21 cellular contexts compared by ENCODE assay signal in genomic region chr11:13327421-13327820, GRCh38. TPM values are rescaled to one million over a fixed set of nuclear protein-coding genes. Genes with fewer than 3 reads are reported as not detected.
DNase-seq lines count a peak whose midpoint lies in the region; ATAC-seq, FAIRE-seq and TF ChIP-seq lines count a peak whose summit lies in the region.
"Had no signal": no experiment of that assay in that cellular context is flagged by ENCODE, and none has a peak within 500 bp of the region (broad histone marks: within the 10 kb centered on the region; RNA-seq: fewer than 3 reads in every experiment).

No MANE protein-coding gene starts in this region.

- TF ChIP-seq CTCF in MCF 10A (IDR thresholded peaks at IDR 0.05; ENCODE audit: unreplicated experiment) (no peak), breast epithelium (IDR thresholded peaks at IDR 0.05) (no peak), brain (conservative IDR thresholded peaks at IDR 0.05) (no peak), gastrocnemius medialis (IDR thresholded peaks at IDR 0.05 in 4 of 5, conservative IDR thresholded peaks at IDR 0.05 in 1 of 5) (no peak)

- H3K27me3 Mint-ChIP-seq in MCF 10A (ENCODE audit: insufficient read depth, unreplicated experiment), result no peaks in the 10 kb centered on the region
- H3K27me3 Mint-ChIP-seq in brain, result peaks cover 3% of the 10 kb centered on the region
- H3K27me3 Mint-ChIP-seq: activated CD4-positive, alpha-beta memory T cell treated with anti-CD3 and anti-CD28 coated beads for 36 hours; naive thymus-derived CD8-positive, alpha-beta T cell had no signal

- in situ Hi-C loops in gastrocnemius medialis (cut with MboI; ENCODE audit: low sequenced_read_pairs in 4 of 4), result loop anchor here (25.0 kb wide), 1 partner anchor 365 kb away; no protein-coding TSS in a partner anchor

- POLR2A ChIA-PET in MCF 10A (lab: Yijun Ruan, JAX), result interaction anchor here (0.6 to 14.0 kb wide), 4 partner anchors 11 to 1261 kb away, joined by 3 to 204 read pairs (median 58); no protein-coding TSS in a partner anchor

- H3K27me3 ChIP-seq in breast epithelium, result no peaks in the 10 kb centered on the region
- no peaks in the 10 kb centered on the region for H3K27me3 ChIP-seq in gastrocnemius medialis
- H3K27me3 ChIP-seq: upper lobe of right lung had no signal

- peaks cover 0 to 5% of the 10 kb centered on the region in 2 donors for H3K4me1 ChIP-seq in breast epithelium
- H3K4me1 ChIP-seq in gastrocnemius medialis, result peaks cover 64 to 67% of the 10 kb centered on the region in 2 donors

- H3K27ac ChIP-seq in breast epithelium (no peak overlapping the region), gastrocnemius medialis (peak overlapping the region in 3 of 4 donors; percentile 5 to 55 (median 9))
- H3K27ac ChIP-seq: KMS-11, psoas muscle, SK-N-MC, upper lobe of right lung had no signal

- TF ChIP-seq POLR2A in breast epithelium (IDR thresholded peaks at IDR 0.05) (no peak), gastrocnemius medialis (IDR thresholded peaks at IDR 0.05) (no peak)

- no peak overlapping the region for H3K4me3 ChIP-seq in breast epithelium
- no peak overlapping the region for H3K4me3 ChIP-seq in gastrocnemius medialis
- H3K4me3 ChIP-seq: psoas muscle, SK-N-MC, upper lobe of right lung had no signal

- no TSS peak for BruUV-seq in MCF 10A (replicated peaks; lab: Mats Ljungman, UMichigan)

- no peaks in the 10 kb centered on the region for H3K36me3 ChIP-seq in breast epithelium
- H3K36me3 ChIP-seq in gastrocnemius medialis, result no peaks in the 10 kb centered on the region
- H3K36me3 ChIP-seq: upper lobe of right lung had no signal

- no peak for FAIRE-seq in frontal cortex (lab: Jason Lieb, UNC)

- CTCF ChIA-PET in MCF 10A (lab: Yijun Ruan, JAX), result interaction anchor here (1.0 to 2.5 kb wide), 4 partner anchors 8 to 117 kb away, joined by 3 to 13 read pairs (median 6); no protein-coding TSS in a partner anchor

- intact Hi-C loops in MCF 10A (cut with micrococcal nuclease), result no loop called here
- intact Hi-C loops in breast epithelium (cut with DNase I; ENCODE audit: low total_unique reads), result no loop called here
- intact Hi-C loops in gastrocnemius medialis (cut with DNase I; ENCODE audit: low total_unique reads), result no loop called here
- intact Hi-C loops in left colon (cut with DNase I, micrococcal nuclease), result no loop called here

- H3K4me3 Mint-ChIP-seq in MCF 10A (ENCODE audit: unreplicated experiment) (no peak overlapping the region), brain (peak overlapping the region in 1 of 5 experiments; percentile 41)
- H3K4me3 Mint-ChIP-seq: activated CD4-positive, alpha-beta memory T cell treated with anti-CD3 and anti-CD28 coated beads for 36 hours; activated naive CD4-positive, alpha-beta T cell treated with anti-CD3 and anti-CD28 coated beads for 36 hours; naive thymus-derived CD8-positive, alpha-beta T cell; T-helper 2 cell treated with Interferon-gamma antibody and Interleukin-4, amounts not matched to agents 5 μg/mL and 100 μg/mL, for 36 hours had no signal

- ATAC-seq in gastrocnemius medialis, result no peak
- no peak for ATAC-seq in left colon
- ATAC-seq: HCT116; naive thymus-derived CD8-positive, alpha-beta T cell; psoas muscle; upper lobe of right lung had no signal

- H3K9me3 ChIP-seq in breast epithelium (no peaks in the 10 kb centered on the region), gastrocnemius medialis (no peaks in the 10 kb centered on the region)
- H3K9me3 ChIP-seq: psoas muscle, upper lobe of right lung had no signal

- H3K9me3 Mint-ChIP-seq in MCF 10A (ENCODE audit: unreplicated experiment) (no peaks in the 10 kb centered on the region), brain (no peaks in the 10 kb centered on the region)
- H3K9me3 Mint-ChIP-seq: activated CD4-positive, alpha-beta memory T cell treated with anti-CD3 and anti-CD28 coated beads for 36 hours; activated naive CD4-positive, alpha-beta T cell treated with anti-CD3 and anti-CD28 coated beads for 36 hours; naive thymus-derived CD8-positive, alpha-beta T cell; T-helper 2 cell treated with Interferon-gamma antibody and Interleukin-4, amounts not matched to agents 5 μg/mL and 100 μg/mL, for 36 hours had no signal

- H3K4me1 Mint-ChIP-seq in MCF 10A (ENCODE audit: insufficient read depth, unreplicated experiment) (peaks cover 26% of the 10 kb centered on the region), brain (peaks cover 43% of the 10 kb centered on the region)

- H3K27ac Mint-ChIP-seq in MCF 10A (ENCODE audit: low read depth, unreplicated experiment) (peak overlapping the region; percentile 64), brain (peak overlapping the region; percentile 8 to 92 (median 47))
- H3K27ac Mint-ChIP-seq: activated CD4-positive, alpha-beta memory T cell treated with anti-CD3 and anti-CD28 coated beads for 36 hours; activated naive CD4-positive, alpha-beta T cell treated with anti-CD3 and anti-CD28 coated beads for 36 hours; T-helper 2 cell treated with Interferon-gamma antibody and Interleukin-4, amounts not matched to agents 5 μg/mL and 100 μg/mL, for 36 hours had no signal

- DNase-seq in MCF 10A (ENCODE audit: unreplicated experiment), result no peak
- no peak for DNase-seq in breast epithelium (ENCODE audit: low spot score in 2 of 2)
- peak; percentile 48 for DNase-seq in NCI-H2081 treated with DMSO at 0.1 percent for 48 hours (lab: John Stamatoyannopoulos, UW)
- no peak for DNase-seq in gastrocnemius medialis
- DNase-seq in stimulated activated CD8-positive, alpha-beta memory T cell treated with anti-CD3 and anti-CD28 coated beads, Interleukin-4, amount 100 ng/mL, for 48 hours, result no peak
- no peak for DNase-seq in left colon
- DNase-seq in frontal cortex (ENCODE audit: low spot score in 2 of 2), result no peak
- DNase-seq: activated CD4-positive, alpha-beta memory T cell treated with anti-CD3 and anti-CD28 coated beads for 36 hours; activated naive CD4-positive, alpha-beta T cell treated with anti-CD3 and anti-CD28 coated beads for 36 hours; activated T-cell treated with anti-CD3 and anti-CD28 coated beads, Interleukin-2, amount 50 U/mL, for 1 hour; MV-4-11; naive thymus-derived CD8-positive, alpha-beta T cell; NCI-H226; psoas muscle; stimulated activated CD4-positive, alpha-beta T cell treated with anti-CD3 and anti-CD28 coated beads, Interleukin-1b, Interleukin-23, amount 100 ng/mL, for 48 hours; upper lobe of right lung had no signal

- H3K36me3 Mint-ChIP-seq in MCF 10A (ENCODE audit: insufficient read depth, unreplicated experiment), result peaks cover 15% of the 10 kb centered on the region
- no peaks in the 10 kb centered on the region for H3K36me3 Mint-ChIP-seq in brain

RNA-seq across cellular contexts. Expression of gene BMAL1, which starts 49.8 kb away (rescaled TPM):
- total RNA-seq in MCF 10A (2022), result 71.6 and 88.4 TPM in 2 replicates
- 10 to 100 TPM; 42.0 to 57.5 (median 48.8) TPM for total RNA-seq in breast epithelium
- polyA plus RNA-seq in brain (ENCODE audit: insufficient read depth, low read depth, low replicate concordance), result 10.8 TPM
- total RNA-seq in gastrocnemius medialis, result 10 to 100 TPM; 27.7 to 81.8 (median 41.0) TPM
- 10 to 100 TPM; 19.9 to 26.9 TPM for total RNA-seq in left colon
- 29.8 TPM for total RNA-seq in frontal cortex

Comparison
In these comparisons a context has a peak if more than half of its experiments do, and no peak if none do; other contexts are left out.
1. H3K27ac ChIP-seq: peak in gastrocnemius medialis (3 of 4); none in breast epithelium (0 of 2).